Comparison of ENCODE assay signal across 4 cellular contexts in the genomic region with DNA sequence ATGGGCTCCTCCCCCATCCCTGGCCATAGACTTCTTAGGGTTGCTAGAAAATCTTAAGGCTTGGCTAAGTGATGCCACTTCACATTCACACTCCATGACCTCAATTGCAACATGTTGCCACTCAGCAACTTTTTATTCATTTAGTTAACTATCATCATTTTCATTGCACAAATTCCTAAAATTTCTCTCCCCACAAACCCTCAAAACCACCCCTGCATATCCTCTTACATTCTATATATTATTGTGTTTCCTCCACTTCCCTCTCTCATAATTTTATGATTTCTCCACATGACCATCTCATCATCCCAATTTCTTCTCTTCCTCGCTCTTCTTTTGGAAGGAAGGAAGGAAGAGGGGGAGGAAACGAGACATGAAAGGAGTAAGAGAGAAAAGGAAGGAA.
"Had no signal": no experiment of that assay in that cellular context is flagged by ENCODE, and none has a peak within 500 bp of the region (broad histone marks: within the 10 kb centered on the region; RNA-seq: fewer than 3 reads in every experiment).

No MANE protein-coding gene starts in this region.

- DNase-seq: H9, HCEC 1CT, IMR-90, KG1 had no signal
